Comparison of ENCODE assay signal across 26 cellular contexts in the genomic region with DNA sequence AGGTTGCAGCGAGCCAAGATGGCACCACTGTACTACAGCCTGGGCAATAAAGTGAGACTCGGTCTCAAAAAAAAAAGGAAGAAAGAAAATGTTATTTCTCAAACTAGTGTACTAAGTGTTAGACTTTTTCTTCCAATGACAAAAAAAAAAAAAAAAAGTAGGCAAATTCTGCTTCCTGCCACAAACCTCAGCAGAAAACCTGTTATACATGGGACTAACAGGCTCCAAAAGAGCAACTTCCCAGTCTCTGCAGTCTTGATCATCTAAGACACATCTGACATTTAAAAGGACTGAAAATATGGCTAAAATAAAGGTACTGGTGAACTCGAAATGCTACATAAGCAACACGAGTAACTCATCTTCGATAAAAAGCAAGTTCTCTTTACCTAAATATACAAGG. TPM values are rescaled to one million over a fixed set of nuclear protein-coding genes. Genes with fewer than 3 reads are reported as not detected.
DNase-seq lines count a peak whose midpoint lies in the region; ATAC-seq, FAIRE-seq and TF ChIP-seq lines count a peak whose summit lies in the region.
"Had no signal": no experiment of that assay in that cellular context is flagged by ENCODE, and none has a peak within 500 bp of the region (broad histone marks: within the 10 kb centered on the region; RNA-seq: fewer than 3 reads in every experiment).

No MANE protein-coding gene starts in this region.

- H3K27ac ChIP-seq in mammary epithelial cell (ENCODE audit: insufficient read depth, low read depth, low read length) (peak overlapping the region; percentile 94), breast epithelium (no peak overlapping the region), SJSA1 (peak overlapping the region; percentile 90), keratinocyte (ENCODE audit: control insufficient read depth, insufficient read depth, low read length) (peak overlapping the region; percentile 85), smooth muscle cell (ENCODE audit: low read depth) (peak overlapping the region; percentile 96), A673 (ENCODE audit: low read depth, low read length, poor library complexity, severe bottlenecking) (no peak overlapping the region)
- H3K27ac ChIP-seq: body of pancreas, KMS-11 had no signal

- peaks cover 78% of the 10 kb centered on the region for H3K4me1 ChIP-seq in mammary epithelial cell (ENCODE audit: insufficient read depth, low read length)
- H3K4me1 ChIP-seq in breast epithelium: peaks cover 0 to 5% of the 10 kb centered on the region in 2 donors
- H3K4me1 ChIP-seq in SJSA1 (replicated peaks): peaks cover 86% of the 10 kb centered on the region
- H3K4me1 ChIP-seq in keratinocyte (ENCODE audit: control insufficient read depth, extremely low read depth, insufficient read depth, low read length): peaks cover 74% of the 10 kb centered on the region
- peaks cover 24% of the 10 kb centered on the region for H3K4me1 ChIP-seq in smooth muscle cell (ENCODE audit: low read depth)
- no peaks in the 10 kb centered on the region for H3K4me1 ChIP-seq in A673 (ENCODE audit: insufficient read depth, low read length, poor library complexity, severe bottlenecking)
- H3K4me1 ChIP-seq: body of pancreas had no signal

- POLR2A ChIA-PET in A673 (lab: Charles Lee; ENCODE audit: low non-redundant PET): no interaction called here

- WGBS in mammary epithelial cell (ENCODE audit: low coverage, missing lambda C conversion rate): 89% methylated on average over 5 of the region's 5 CpGs
- WGBS in smooth muscle cell (ENCODE audit: low lambda C conversion rate): 94% methylated on average over 5 of the region's 5 CpGs

- in situ Hi-C loops in mammary epithelial cell (cut with MboI; ENCODE audit: low sequenced_read_pairs in 2 of 2): no loop called here

- TF ChIP-seq CTCF in mammary epithelial cell (conservative IDR thresholded peaks at IDR 0.05 in 1 of 2, IDR thresholded peaks at IDR 0.05 in 1 of 2; ENCODE audit: extremely low read depth in 1 of 2, insufficient read depth in 1 of 2, low read depth in 1 of 2, low read length in 2 of 2): no peak
- TF ChIP-seq CTCF in breast epithelium (IDR thresholded peaks at IDR 0.05): no peak
- no peak for TF ChIP-seq CTCF in keratinocyte (optimal IDR thresholded peaks at IDR 0.05 in 1 of 3, IDR thresholded peaks at IDR 0.05 in 1 of 3, conservative IDR thresholded peaks at IDR 0.05 in 1 of 3; ENCODE audit: extremely low read depth in 1 of 3, insufficient read depth in 2 of 3, low read length in 3 of 3)
- no peak for TF ChIP-seq CTCF in smooth muscle cell (IDR thresholded peaks at IDR 0.05; ENCODE audit: borderline replicate concordance, insufficient read depth, poor library complexity, severe bottlenecking)
- TF ChIP-seq CTCF in A673 (conservative IDR thresholded peaks at IDR 0.05; ENCODE audit: low read depth, low read length): no peak

- H4K20me1 ChIP-seq in mammary epithelial cell (ENCODE audit: insufficient read depth, low read length) (no peaks in the 10 kb centered on the region), keratinocyte (ENCODE audit: control insufficient read depth, extremely low read depth, insufficient read depth, low read length) (no peaks in the 10 kb centered on the region), smooth muscle cell (ENCODE audit: low read depth) (no peaks in the 10 kb centered on the region)

- H3K4me3 ChIP-seq in mammary epithelial cell (replicated peaks in 1 of 3; ENCODE audit: insufficient read depth in 1 of 3, low read depth in 2 of 3, low read length in 3 of 3) (no peak overlapping the region), breast epithelium (no peak overlapping the region), SJSA1 (no peak overlapping the region), keratinocyte (ENCODE audit: control insufficient read depth in 2 of 3, extremely low read depth in 1 of 3, insufficient read depth in 2 of 3, low read depth in 1 of 3, low read length in 3 of 3) (peak overlapping the region in 1 of 3 experiments; percentile 0), smooth muscle cell (no peak overlapping the region), A673 (ENCODE audit: low read depth, low read length, poor library complexity, severe bottlenecking) (no peak overlapping the region)
- H3K4me3 ChIP-seq: body of pancreas, HAP-1, tibial nerve had no signal

- H3K27me3 ChIP-seq in mammary epithelial cell (ENCODE audit: insufficient read depth, low read length) (no peaks in the 10 kb centered on the region), breast epithelium (no peaks in the 10 kb centered on the region), SJSA1 (replicated peaks) (no peaks in the 10 kb centered on the region), keratinocyte (ENCODE audit: control insufficient read depth, extremely low read depth, insufficient read depth, low read length) (no peaks in the 10 kb centered on the region), smooth muscle cell (ENCODE audit: low read depth) (no peaks in the 10 kb centered on the region), A673 (replicated peaks; ENCODE audit: insufficient read depth, low read depth, low read length, poor library complexity) (no peaks in the 10 kb centered on the region)
- H3K27me3 ChIP-seq: body of pancreas, tibial nerve had no signal

- intact Hi-C loops in mammary epithelial cell (cut with micrococcal nuclease): no loop called here
- intact Hi-C loops in breast epithelium (cut with DNase I; ENCODE audit: low total_unique reads): no loop called here
- intact Hi-C loops in A673 (cut with micrococcal nuclease; ENCODE audit: unreplicated experiment): no loop called here

- H3K9ac ChIP-seq in mammary epithelial cell (ENCODE audit: insufficient read depth, low read length) (peak overlapping the region; percentile 69), keratinocyte (ENCODE audit: control insufficient read depth, extremely low read depth, insufficient read depth, low read length) (peak overlapping the region; percentile 31), smooth muscle cell (ENCODE audit: low read depth) (peak overlapping the region; percentile 86)
- H3K9ac ChIP-seq: KMS-11 had no signal

- dilution Hi-C loops in mammary epithelial cell (cut with HindIII; ENCODE audit: low sequenced_read_pairs) (no loop called here), keratinocyte (cut with MboI; ENCODE audit: extremely low pct_ligation_motif_present, low sequenced_read_pairs) (no loop called here)

- no peak for FAIRE-seq in keratinocyte (lab: Jason Lieb, UNC)

- BruUV-seq in mammary epithelial cell (replicated peaks; lab: Mats Ljungman, UMichigan) (no TSS peak), A673 (replicated peaks; lab: Mats Ljungman, UMichigan) (no TSS peak)

- H3K9me3 ChIP-seq in mammary epithelial cell (replicated peaks; ENCODE audit: insufficient read depth, low read length) (no peaks in the 10 kb centered on the region), breast epithelium (no peaks in the 10 kb centered on the region), SJSA1 (replicated peaks) (no peaks in the 10 kb centered on the region), keratinocyte (ENCODE audit: control insufficient read depth, low read depth, low read length) (no peaks in the 10 kb centered on the region), smooth muscle cell (replicated peaks; ENCODE audit: low read depth) (no peaks in the 10 kb centered on the region), A673 (ENCODE audit: low read depth, low read length, poor library complexity, severe bottlenecking) (no peaks in the 10 kb centered on the region)
- H3K9me3 ChIP-seq: body of pancreas, HAP-1, tibial nerve had no signal

- ATAC-seq in HG03571 (IDR thresholded peaks at IDR 0.05; ENCODE audit: unreplicated experiment) (no peak), HG03457 (IDR thresholded peaks at IDR 0.05; ENCODE audit: unreplicated experiment) (no peak)
- ATAC-seq: activated naive CD8-positive, alpha-beta T cell treated with anti-CD3 and anti-CD28 coated beads, Interleukin-2, amount 50 U/mL, for 24 hours; body of pancreas had no signal

- no peak for TF ChIP-seq POLR2A in breast epithelium (IDR thresholded peaks at IDR 0.05)

- H3K4me2 ChIP-seq in mammary epithelial cell (ENCODE audit: insufficient read depth, low read depth, low read length) (peak overlapping the region; percentile 65), keratinocyte (ENCODE audit: control insufficient read depth, extremely low read depth, insufficient read depth, low read depth, low read length) (peak overlapping the region; percentile 71), smooth muscle cell (peak overlapping the region; percentile 44)
- H3K4me2 ChIP-seq: KMS-11 had no signal

- no peaks in the 10 kb centered on the region for H3K79me2 ChIP-seq in mammary epithelial cell (ENCODE audit: insufficient read depth, low read length)
- H3K79me2 ChIP-seq in keratinocyte (ENCODE audit: control insufficient read depth, insufficient read depth, low read length): no peaks in the 10 kb centered on the region
- H3K79me2 ChIP-seq in smooth muscle cell (ENCODE audit: low read depth): no peaks in the 10 kb centered on the region

- no peak overlapping the region for H2AFZ ChIP-seq in mammary epithelial cell (ENCODE audit: low read depth, low read length)
- H2AFZ ChIP-seq in keratinocyte (ENCODE audit: control insufficient read depth, low read length): no peak overlapping the region
- H2AFZ ChIP-seq in smooth muscle cell (ENCODE audit: low read depth): no peak overlapping the region

- DNase-seq in mammary epithelial cell: no peak
- DNase-seq in breast epithelium (ENCODE audit: low spot score in 2 of 2): no peak
- no peak for DNase-seq in SJSA1 (ENCODE audit: low read depth in 1 of 2, low spot score in 2 of 2)
- no peak for DNase-seq in keratinocyte (ENCODE audit: low read depth, low spot score)
- DNase-seq in smooth muscle cell (lab: John Stamatoyannopoulos, UW; ENCODE audit: unreplicated experiment): no peak
- DNase-seq in A673 (ENCODE audit: low spot score): no peak
- DNase-seq: 8988T; activated CD4-positive, alpha-beta T cell treated with anti-CD3 and anti-CD28 coated beads for 48 hours; activated CD8-positive, alpha-beta memory T cell treated with anti-CD3 and anti-CD28 coated beads for 24 hours; activated naive CD8-positive, alpha-beta T cell treated with anti-CD3 and anti-CD28 coated beads, Interleukin-2, amount 50 U/mL, for 24 hours; activated T-cell treated with anti-CD3 and anti-CD28 coated beads, Interleukin-2, amount 50 U/mL, for 48 hours; body of pancreas; DMS153; effector CD8-positive, alpha-beta T cell; foreskin melanocyte; left colon; NCI-H146; NCI-H2107; NCI-H446; NCI-H774; RPMI8226 had no signal

- CTCF ChIA-PET in mammary epithelial cell (lab: Charles Lee; ENCODE audit: low non-redundant PET) (no interaction called here), A673 (lab: Charles Lee) (no interaction called here)

- H3K9me1 ChIP-seq in keratinocyte (ENCODE audit: control insufficient read depth, extremely low read depth, insufficient read depth, low read length): peaks cover 2% of the 10 kb centered on the region

- H3K36me3 ChIP-seq in mammary epithelial cell (ENCODE audit: insufficient read depth, low read length): no peaks in the 10 kb centered on the region
- no peaks in the 10 kb centered on the region for H3K36me3 ChIP-seq in breast epithelium
- no peaks in the 10 kb centered on the region for H3K36me3 ChIP-seq in SJSA1
- H3K36me3 ChIP-seq in keratinocyte (ENCODE audit: control insufficient read depth in 2 of 2, extremely low read depth in 1 of 2, insufficient read depth in 2 of 2, low read length in 2 of 2): no peaks in the 10 kb centered on the region
- no peaks in the 10 kb centered on the region for H3K36me3 ChIP-seq in smooth muscle cell (ENCODE audit: low read depth)
- no peaks in the 10 kb centered on the region for H3K36me3 ChIP-seq in A673 (ENCODE audit: insufficient read depth, low read length, poor library complexity, severe bottlenecking)
- H3K36me3 ChIP-seq: HAP-1, tibial nerve had no signal

- H3F3A ChIP-seq in smooth muscle cell (ENCODE audit: low read depth): peaks cover 64% of the 10 kb centered on the region

RNA-seq across cellular contexts. Expression of gene HSF2BP, which starts 59.6 kb away (rescaled TPM):
- 1 to 10 TPM; 4.0 to 4.2 TPM for total RNA-seq in mammary epithelial cell
- polyA plus RNA-seq in mammary epithelial cell: 3.0 TPM
- polyA minus RNA-seq in mammary epithelial cell: 1.4 TPM
- 1 to 10 TPM in 2 of 3 donors, under 1 TPM in 1; 0.32 to 1.8 (median 1.3) TPM for total RNA-seq in breast epithelium
- 1.6 and 2.8 TPM in 2 replicates for total RNA-seq in SJSA1 (2014; rRNA removed; shearing (Covaris generic))
- polyA plus RNA-seq in keratinocyte: 6.1 to 8.7 TPM (median 6.7 TPM) in 3 replicates
- 2.2 TPM for polyA plus RNA-seq in keratinocyte (2011; ENCODE audit: low read depth)
- 9.3 and 11.9 TPM in 2 replicates for polyA plus RNA-seq in keratinocyte (2011; cell fraction: cytosol; rRNA removed)
- polyA plus RNA-seq in keratinocyte (2011; cell fraction: nucleus; rRNA removed): 7.4 and 8.7 TPM in 2 replicates
- 2.9 and 4.4 TPM in 2 replicates for polyA plus RNA-seq in keratinocyte (2012; ENCODE audit: low replicate concordance)
- polyA minus RNA-seq in keratinocyte: 2.7 to 7.7 TPM (median 7.3 TPM) in 3 replicates
- 6.7 TPM for polyA minus RNA-seq in keratinocyte (2011; cell fraction: cytosol; rRNA and poly(A)+ RNA removed)
- polyA minus RNA-seq in keratinocyte (2011; cell fraction: nucleus; rRNA and poly(A)+ RNA removed): 7.3 and 16.3 TPM in 2 replicates
- 1.9 and 3.4 TPM in 2 replicates for total RNA-seq in smooth muscle cell
- polyA plus RNA-seq in smooth muscle cell: 0.97 and 1.6 TPM in 2 replicates
- 2.4 and 3.0 TPM in 2 replicates for total RNA-seq in A673 (2021)

RNA-seq across cellular contexts. Expression of gene RRP1B, which starts 59.6 kb away (rescaled TPM):
- total RNA-seq in mammary epithelial cell (10 to 100 TPM; 26.7 to 36.6 TPM), breast epithelium (10 to 100 TPM; 17.1 to 22.6 (median 22.1) TPM), smooth muscle cell (19.3 and 24.7 TPM in 2 replicates), A673 (2021) (67.0 and 73.5 TPM in 2 replicates)
- polyA plus RNA-seq in mammary epithelial cell (21.4 TPM), keratinocyte (13.0 to 24.0 TPM (median 19.8 TPM) in 3 replicates), smooth muscle cell (10.6 and 17.6 TPM in 2 replicates)
- polyA minus RNA-seq in mammary epithelial cell (41.7 TPM), keratinocyte (20.8 to 28.9 TPM (median 20.9 TPM) in 3 replicates)
- 35.4 and 37.9 TPM in 2 replicates for total RNA-seq in SJSA1 (2014; rRNA removed; shearing (Covaris generic))
- 8.2 TPM for polyA plus RNA-seq in keratinocyte (2011; ENCODE audit: low read depth)
- polyA plus RNA-seq in keratinocyte (2011; cell fraction: cytosol; rRNA removed): 18.2 and 19.6 TPM in 2 replicates
- polyA plus RNA-seq in keratinocyte (2011; cell fraction: nucleus; rRNA removed): 26.9 and 27.7 TPM in 2 replicates
- 13.0 and 26.6 TPM in 2 replicates for polyA plus RNA-seq in keratinocyte (2012; ENCODE audit: low replicate concordance)
- 23.6 TPM for polyA minus RNA-seq in keratinocyte (2011; cell fraction: cytosol; rRNA and poly(A)+ RNA removed)
- polyA minus RNA-seq in keratinocyte (2011; cell fraction: nucleus; rRNA and poly(A)+ RNA removed): 20.6 and 30.3 TPM in 2 replicates

Comparison
In these comparisons a context has a peak if more than half of its experiments do, and no peak if none do; other contexts are left out.
1. H3K27ac ChIP-seq: peak in mammary epithelial cell (single experiment), SJSA1 (single experiment), keratinocyte (single experiment) and smooth muscle cell (single experiment); none in breast epithelium (0 of 2) and A673 (single experiment).
2. H3K9ac ChIP-seq: peak in every context shown above with its lines; median percentile 86 in smooth muscle cell; 69 in mammary epithelial cell; 31 in keratinocyte.
3. Peak in every context shown above with its lines, with median percentiles within 50 percentile points of each other: H3K4me2 ChIP-seq.